9 cellular contexts compared by ENCODE assay signal in the genomic region with DNA sequence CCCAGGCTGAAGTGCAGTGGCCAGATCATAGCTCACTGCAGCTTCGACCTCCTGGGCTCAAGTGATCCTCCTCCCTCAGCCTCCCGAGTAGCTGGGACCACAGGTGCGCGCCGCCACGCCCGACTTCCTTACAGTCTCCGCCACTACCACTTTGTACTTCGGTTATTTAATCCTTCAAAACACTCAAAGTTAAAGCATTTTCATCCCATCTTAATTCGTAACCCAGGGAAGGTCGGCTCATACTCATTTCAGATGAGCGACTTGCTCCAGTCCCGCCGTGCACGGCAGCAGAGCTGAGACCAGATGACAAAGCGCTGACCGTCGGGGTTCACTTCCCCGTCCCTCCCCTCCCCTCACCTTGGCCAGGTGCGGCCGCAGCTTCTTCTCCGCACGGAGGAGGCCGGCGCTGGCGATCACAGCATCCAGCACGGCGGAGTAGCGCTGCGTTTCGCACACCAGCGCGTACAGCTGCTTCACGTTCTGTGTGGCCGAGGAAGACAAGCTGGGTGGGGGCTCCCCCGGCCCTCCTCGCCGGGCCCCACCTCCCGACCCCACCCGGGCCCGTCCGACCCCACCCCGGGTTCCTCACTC. TPM values are rescaled to one million over a fixed set of nuclear protein-coding genes. Genes with fewer than 3 reads are reported as not detected.
A peak's percentile ranks its signal among the peaks of the same experiment; 100 is the strongest.
DNase-seq lines count a peak whose midpoint lies in the region; ATAC-seq and TF ChIP-seq lines count a peak whose summit lies in the region.
"Had no signal": no experiment of that assay in that cellular context is flagged by ENCODE, and none has a peak within 500 bp of the region (broad histone marks: within the 10 kb centered on the region; RNA-seq: fewer than 3 reads in every experiment).

No MANE protein-coding gene starts in this region.

- H3K4me1 ChIP-seq in PC-9 (replicated peaks; ENCODE audit: insufficient read depth) (peaks cover 11% of the 10 kb centered on the region), neuron (ENCODE audit: insufficient read depth, low read length) (peaks cover 6% of the 10 kb centered on the region)

- CTCF ChIA-PET in PC-9 (lab: Charles Lee): no interaction called here

- no peaks in the 10 kb centered on the region for H3K27me3 ChIP-seq in PC-9 (ENCODE audit: insufficient read depth, low read depth)
- H3K27me3 ChIP-seq in neuron (ENCODE audit: insufficient read depth, low read length): no peaks in the 10 kb centered on the region

- no peaks in the 10 kb centered on the region for H3K36me3 ChIP-seq in PC-9 (ENCODE audit: low read depth)
- H3K36me3 ChIP-seq in neuron (ENCODE audit: insufficient read depth, low read length): peaks cover 27% of the 10 kb centered on the region

- H3K9me3 ChIP-seq in PC-9 (ENCODE audit: insufficient read depth, low read depth): no peaks in the 10 kb centered on the region
- H3K9me3 ChIP-seq in neuron (ENCODE audit: low read length): no peaks in the 10 kb centered on the region

- H3K4me3 ChIP-seq in PC-9: peak overlapping the region; percentile 91
- peak overlapping the region; percentile 64 for H3K4me3 ChIP-seq in neuron (ENCODE audit: low read length)

- no peaks in the 10 kb centered on the region; the same call in 1 of the 2 replicates for H4K20me1 ChIP-seq in PC-9 (ENCODE audit: insufficient read depth)

- intact Hi-C loops in PC-9 (cut with micrococcal nuclease; ENCODE audit: unreplicated experiment): no loop called here

- peak; percentile 44 for ATAC-seq in HG02642 (IDR thresholded peaks at IDR 0.05; ENCODE audit: poor library complexity, unreplicated experiment)

- no peaks in the 10 kb centered on the region for H3K9me2 ChIP-seq in PC-9 (ENCODE audit: insufficient read depth)

- H3K4me2 ChIP-seq in PC-9: peak overlapping the region; percentile 83

- no peaks in the 10 kb centered on the region for H3F3A ChIP-seq in PC-9 (ENCODE audit: insufficient read depth, low read depth)

- no TSS peak for BruUV-seq in PC-9 (replicated peaks; lab: Mats Ljungman, UMichigan)

- peak overlapping the region; percentile 86 for H2AFZ ChIP-seq in PC-9
- peak overlapping the region; percentile 76 for H2AFZ ChIP-seq in neuron (ENCODE audit: low read depth, low read length)

- POLR2A ChIA-PET in PC-9 (lab: Charles Lee; ENCODE audit: unreplicated experiment): interaction anchor here (0.5 kb wide), 1 partner anchor 638 kb away, joined by 9 read pairs; no protein-coding TSS in a partner anchor

- DNase-seq in NCI-H748 (lab: John Stamatoyannopoulos, UW; ENCODE audit: unreplicated experiment): peak; percentile 39
- no peak for DNase-seq in NCI-H748 treated with DMSO at 0.1 percent for 48 hours (lab: John Stamatoyannopoulos, UW)
- DNase-seq in PC-9: no peak
- DNase-seq in epithelial cell of prostate (ENCODE audit: low read depth, low spot score): no peak
- no peak for DNase-seq in NCI-H82 (lab: John Stamatoyannopoulos, UW)
- no peak for DNase-seq in SW 1271 (lab: John Stamatoyannopoulos, UW)

- TF ChIP-seq CTCF in PC-9 (conservative IDR thresholded peaks at IDR 0.05): no peak

- H3K79me2 ChIP-seq in PC-9 (ENCODE audit: low read depth): peaks cover 25% of the 10 kb centered on the region

- 0 out of 2 replicates have a peak overlapping the region, but pooled peaks have one; percentile 19 for H3K27ac ChIP-seq in PC-9
- H3K27ac ChIP-seq in epithelial cell of prostate: peak overlapping the region; percentile 26

RNA-seq across cellular contexts. Expression of a gene that starts 0.5 kb away (rescaled TPM):
- total RNA-seq in PC-9 (2021): 51.6 and 62.2 TPM in 2 replicates

RNA-seq across cellular contexts. Expression of a gene that starts 19.7 kb away (rescaled TPM):
- total RNA-seq in PC-9 (2021): not detected in 2 replicates
- total RNA-seq: dermis microvascular lymphatic vessel endothelial cell had no signal

RNA-seq across cellular contexts. Expression of a gene that starts 19.8 kb away (rescaled TPM):
- total RNA-seq in PC-9 (2021): not detected in 2 replicates
- total RNA-seq: dermis microvascular lymphatic vessel endothelial cell had no signal
